ENCODE assay signal across 14 cellular contexts in the genomic region with DNA sequence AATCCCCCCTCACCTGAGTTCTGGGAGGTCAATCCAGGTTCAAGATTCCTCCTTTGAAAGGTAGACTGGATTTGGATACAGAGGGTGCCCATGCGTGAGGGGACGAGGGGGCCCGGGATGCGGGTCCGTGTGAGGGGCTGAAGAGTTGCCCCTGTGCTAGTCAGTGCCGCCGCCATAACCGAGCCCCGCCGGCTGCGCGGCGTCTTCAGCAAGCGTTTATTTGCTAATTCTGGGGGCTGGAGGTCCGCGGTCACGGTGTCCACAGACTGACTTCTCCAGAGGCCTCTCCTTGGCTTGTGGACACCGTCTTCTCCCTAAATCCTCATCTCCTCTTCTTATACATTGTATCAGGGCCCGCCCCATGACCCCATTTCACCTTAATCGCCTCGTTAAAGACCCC. TPM values are rescaled to one million over a fixed set of nuclear protein-coding genes. Genes with fewer than 3 reads are reported as not detected.
"Had no signal": no experiment of that assay in that cellular context is flagged by ENCODE, and none has a peak within 500 bp of the region (broad histone marks: within the 10 kb centered on the region; RNA-seq: fewer than 3 reads in every experiment).

No MANE protein-coding gene starts in this region.

- H3K4me3 Mint-ChIP-seq: activated naive CD8-positive, alpha-beta T cell treated with anti-CD3 and anti-CD28 coated beads for 36 hours; activated T-cell treated with anti-CD3 and anti-CD28 coated beads, Interleukin-2, amount 50 U/mL, for 24 hours had no signal

- H3K9me3 ChIP-seq: left lung, tibial artery had no signal

- H3K27ac Mint-ChIP-seq: activated naive CD8-positive, alpha-beta T cell treated with anti-CD3 and anti-CD28 coated beads for 36 hours; activated T-cell treated with anti-CD3 and anti-CD28 coated beads, Interleukin-2, amount 50 U/mL, for 24 hours had no signal

- H3K27ac ChIP-seq: dorsolateral prefrontal cortex, foreskin keratinocyte, left lung, parathyroid adenoma, skin epidermis, tibial artery, WERI-Rb-1 had no signal

- H3K36me3 ChIP-seq: left lung, tibial artery had no signal

- H3K4me1 ChIP-seq: foreskin keratinocyte, parathyroid adenoma had no signal

- H3K4me3 ChIP-seq: left lung, skin epidermis, tibial artery had no signal

- ATAC-seq: foreskin keratinocyte, left lung had no signal

- DNase-seq: activated CD4-positive, alpha-beta T cell treated with anti-CD3 and anti-CD28 coated beads for 48 hours; activated gamma-delta T cell treated with Interleukin-2 at 50 U/mL for 16 hours; activated naive CD8-positive, alpha-beta T cell treated with anti-CD3 and anti-CD28 coated beads for 36 hours; activated T-cell treated with anti-CD3 and anti-CD28 coated beads, Interleukin-2, amount 50 U/mL, for 24 hours; foreskin keratinocyte; islet precursor cell; mesendoderm; tibial artery; WERI-Rb-1 had no signal

RNA-seq across cellular contexts. Expression of a gene that starts 20.9 kb away (rescaled TPM):
- total RNA-seq: activated CD8-positive, alpha-beta memory T cell treated with anti-CD3 and anti-CD28 coated beads for 36 hours; activated naive CD8-positive, alpha-beta T cell treated with anti-CD3 and anti-CD28 coated beads for 36 hours; foreskin keratinocyte had no signal
